ENCODE assay signal across 9 cellular contexts in the genomic region with DNA sequence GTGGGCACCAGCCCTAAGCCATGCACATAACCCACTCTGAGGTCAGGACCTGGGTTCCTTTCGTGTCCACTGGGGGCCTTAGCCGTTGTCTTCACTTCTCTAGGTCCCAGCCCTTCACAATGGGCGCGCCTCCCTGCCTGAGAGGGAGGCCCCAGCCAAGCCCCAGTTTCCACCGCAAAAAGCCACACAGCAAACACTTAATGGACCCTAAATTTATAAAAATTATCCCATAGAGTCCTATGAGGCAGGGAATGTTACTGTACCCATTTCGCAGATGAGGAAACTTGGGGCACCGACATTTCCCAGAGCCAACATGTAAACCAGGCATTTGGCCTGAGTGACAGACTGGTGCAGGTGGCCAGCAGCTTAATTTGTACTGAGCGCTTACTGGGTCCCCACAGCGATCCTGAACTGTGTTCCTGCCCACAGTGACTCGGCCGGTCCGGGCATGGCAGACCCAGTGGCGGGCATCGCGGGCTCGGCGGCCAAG. TPM values are rescaled to one million over a fixed set of nuclear protein-coding genes. Genes with fewer than 3 reads are reported as not detected.
DNase-seq lines count a peak whose midpoint lies in the region; ATAC-seq and TF ChIP-seq lines count a peak whose summit lies in the region.
"Had no signal": no experiment of that assay in that cellular context is flagged by ENCODE, and none has a peak within 500 bp of the region (broad histone marks: within the 10 kb centered on the region; RNA-seq: fewer than 3 reads in every experiment).

No MANE protein-coding gene starts in this region.

- no peak overlapping the region for H3K9ac ChIP-seq in iPS-15b (ENCODE audit: low read depth, low read length)

- H3K36me3 Mint-ChIP-seq in activated T-helper 1 cell treated with anti-CD3 and anti-CD28 coated beads, Interleukin-12 subunit alpha, Interleukin-12 subunit beta, Interleukin-2, Interleukin-4 antibody, amounts not matched to agents 30 ng/mL and 10 ng/mL and 1 ng/mL, durations not matched to agents 14 hours and 24 hours and 36 hours (ENCODE audit: low read depth): no peaks in the 10 kb centered on the region

- H3K36me3 ChIP-seq in HAP-1 (replicated peaks) (no peaks in the 10 kb centered on the region; the same call in none of the 2 replicates), iPS-15b (ENCODE audit: control insufficient read depth, insufficient read depth, low read length) (no peaks in the 10 kb centered on the region), spleen (peaks cover 0 to 10% (median 0%) of the 10 kb centered on the region in 6 donors)

- H3K4me1 ChIP-seq in HAP-1: peaks cover 10% of the 10 kb centered on the region; the same call in 1 of the 2 replicates
- H3K4me1 ChIP-seq in iPS-15b (ENCODE audit: control insufficient read depth, insufficient read depth, low read length): peaks cover 3% of the 10 kb centered on the region
- peaks cover 26 to 89% (median 68%) of the 10 kb centered on the region in 6 donors for H3K4me1 ChIP-seq in spleen

- H3K9me3 ChIP-seq in HAP-1 (no peaks in the 10 kb centered on the region), iPS-15b (ENCODE audit: control insufficient read depth, insufficient read depth, low read length) (no peaks in the 10 kb centered on the region), spleen (no peaks in the 10 kb centered on the region)

- no peak for TF ChIP-seq CTCF in spleen (IDR thresholded peaks at IDR 0.05 in 8 of 11, conservative IDR thresholded peaks at IDR 0.05 in 3 of 11)

- ATAC-seq in HG03469 (IDR thresholded peaks at IDR 0.05; ENCODE audit: unreplicated experiment): no peak

- H3K4me3 ChIP-seq in HAP-1 (peak overlapping the region; percentile 64), iPS-15b (ENCODE audit: low read depth, low read length) (peak overlapping the region; percentile 56), spleen (peak overlapping the region; percentile 60 to 89 (median 72))

- peak overlapping the region; percentile 81 for H3K4me3 Mint-ChIP-seq in activated T-helper 1 cell treated with anti-CD3 and anti-CD28 coated beads, Interleukin-12 subunit alpha, Interleukin-12 subunit beta, Interleukin-2, Interleukin-4 antibody, amounts not matched to agents 30 ng/mL and 10 ng/mL and 1 ng/mL, durations not matched to agents 14 hours and 24 hours and 36 hours

- H3K27ac Mint-ChIP-seq in activated T-helper 1 cell treated with anti-CD3 and anti-CD28 coated beads, Interleukin-12 subunit alpha, Interleukin-12 subunit beta, Interleukin-2, Interleukin-4 antibody, amounts not matched to agents 30 ng/mL and 10 ng/mL and 1 ng/mL, durations not matched to agents 14 hours and 24 hours and 36 hours: peak overlapping the region; percentile 58

- TF ChIP-seq POLR2A in spleen (IDR thresholded peaks at IDR 0.05): no peak

- H3K9me3 Mint-ChIP-seq in activated T-helper 1 cell treated with anti-CD3 and anti-CD28 coated beads, Interleukin-12 subunit alpha, Interleukin-12 subunit beta, Interleukin-2, Interleukin-4 antibody, amounts not matched to agents 30 ng/mL and 10 ng/mL and 1 ng/mL, durations not matched to agents 14 hours and 24 hours and 36 hours: no peaks in the 10 kb centered on the region

- in situ Hi-C loops in HAP-1 (cut with MboI; ENCODE audit: low sequenced_read_pairs): no loop called here

- peak overlapping the region in 7 of 8 donors; percentile 59 to 89 (median 82) for H3K27ac ChIP-seq in spleen

- H3K27me3 ChIP-seq in HAP-1 (ENCODE audit: low read depth): no peaks in the 10 kb centered on the region
- peaks cover 1% of the 10 kb centered on the region for H3K27me3 ChIP-seq in iPS-15b (ENCODE audit: control insufficient read depth, insufficient read depth, low read length)
- H3K27me3 ChIP-seq in spleen (replicated peaks in 1 of 7): peaks cover 0 to 62% (median 23%) of the 10 kb centered on the region in 7 donors

- H3K4me1 Mint-ChIP-seq in activated T-helper 1 cell treated with anti-CD3 and anti-CD28 coated beads, Interleukin-12 subunit alpha, Interleukin-12 subunit beta, Interleukin-2, Interleukin-4 antibody, amounts not matched to agents 30 ng/mL and 10 ng/mL and 1 ng/mL, durations not matched to agents 14 hours and 24 hours and 36 hours (ENCODE audit: low read depth): no peaks in the 10 kb centered on the region

- peaks cover 12% of the 10 kb centered on the region for H3K27me3 Mint-ChIP-seq in activated T-helper 1 cell treated with anti-CD3 and anti-CD28 coated beads, Interleukin-12 subunit alpha, Interleukin-12 subunit beta, Interleukin-2, Interleukin-4 antibody, amounts not matched to agents 30 ng/mL and 10 ng/mL and 1 ng/mL, durations not matched to agents 14 hours and 24 hours and 36 hours (ENCODE audit: insufficient read depth)

- DNase-seq in HAP-1 (ENCODE audit: low spot score in 2 of 2) (no peak), spleen (no peak), C1 segment of cervical spinal cord (lab: John Stamatoyannopoulos, UW) (no peak), NCI-H187 (lab: John Stamatoyannopoulos, UW) (no peak), SKM-1 (lab: John Stamatoyannopoulos, UW; ENCODE audit: unreplicated experiment) (no peak)
- DNase-seq in activated T-helper 1 cell treated with anti-CD3 and anti-CD28 coated beads, Interleukin-12 subunit alpha, Interleukin-12 subunit beta, Interleukin-2, Interleukin-4 antibody, amounts not matched to agents 30 ng/mL and 10 ng/mL and 1 ng/mL, durations not matched to agents 14 hours and 24 hours and 36 hours (ENCODE audit: low spot score): no peak
- DNase-seq: activated CD4-positive, CD25-positive, alpha-beta regulatory T cell had no signal

- WGBS in spleen, 5 donors: 77 to 90% (median 82%) methylated on average over 13 to 17 of the region's 17 CpGs

- intact Hi-C loops in activated T-helper 1 cell treated with anti-CD3 and anti-CD28 coated beads, Interleukin-12 subunit alpha, Interleukin-12 subunit beta, Interleukin-2, Interleukin-4 antibody, amounts not matched to agents 30 ng/mL and 10 ng/mL and 1 ng/mL, durations not matched to agents 14 hours and 24 hours and 36 hours (cut with micrococcal nuclease): loop anchor here (2.0 to 5.0 kb wide), 2 partner anchors 37 to 80 kb away; a partner anchor contains a TSS
- intact Hi-C loops in spleen (cut with DNase I; ENCODE audit: low total_unique reads): no loop called here

RNA-seq across cellular contexts. Expression of a gene that starts 1.3 kb away (rescaled TPM):
- 2.6 and 3.2 TPM in 2 replicates for total RNA-seq in activated T-helper 1 cell treated with anti-CD3 and anti-CD28 coated beads, Interleukin-12 subunit alpha, Interleukin-12 subunit beta, Interleukin-2, Interleukin-4 antibody, amounts not matched to agents 30 ng/mL and 10 ng/mL and 1 ng/mL, durations not matched to agents 14 hours and 24 hours and 36 hours
- 10 to 100 TPM; 13.8 to 41.5 (median 35.4) TPM for total RNA-seq in spleen
- polyA plus RNA-seq in spleen: 10 to 100 TPM in 1 of 3 donors, 1 to 10 TPM in 2; 7.0 to 21.7 (median 8.5) TPM

RNA-seq across cellular contexts. Expression of a gene that starts 7.8 kb away (rescaled TPM):
- total RNA-seq in activated T-helper 1 cell treated with anti-CD3 and anti-CD28 coated beads, Interleukin-12 subunit alpha, Interleukin-12 subunit beta, Interleukin-2, Interleukin-4 antibody, amounts not matched to agents 30 ng/mL and 10 ng/mL and 1 ng/mL, durations not matched to agents 14 hours and 24 hours and 36 hours: 0.15 and 0.65 TPM in 2 replicates
- 1 to 10 TPM in 5 of 7 donors, under 1 TPM in 2; 0.54 to 4.6 (median 2.0) TPM for total RNA-seq in spleen
- 1 to 10 TPM; 1.8 to 6.1 (median 2.9) TPM for polyA plus RNA-seq in spleen

RNA-seq across cellular contexts. Expression of a gene that starts 39.6 kb away (rescaled TPM):
- 454 and 463 TPM in 2 replicates for total RNA-seq in activated T-helper 1 cell treated with anti-CD3 and anti-CD28 coated beads, Interleukin-12 subunit alpha, Interleukin-12 subunit beta, Interleukin-2, Interleukin-4 antibody, amounts not matched to agents 30 ng/mL and 10 ng/mL and 1 ng/mL, durations not matched to agents 14 hours and 24 hours and 36 hours
- total RNA-seq in spleen: 100 to 1,000 TPM; 181 to 282 (median 266) TPM
- polyA plus RNA-seq in spleen: 100 to 1,000 TPM; 127 to 207 (median 204) TPM

RNA-seq across cellular contexts. Expression of a gene that starts 39.9 kb away (rescaled TPM):
- total RNA-seq in activated T-helper 1 cell treated with anti-CD3 and anti-CD28 coated beads, Interleukin-12 subunit alpha, Interleukin-12 subunit beta, Interleukin-2, Interleukin-4 antibody, amounts not matched to agents 30 ng/mL and 10 ng/mL and 1 ng/mL, durations not matched to agents 14 hours and 24 hours and 36 hours: 53.3 and 59.4 TPM in 2 replicates
- 10 to 100 TPM; 17.6 to 45.8 (median 24.7) TPM for total RNA-seq in spleen
- polyA plus RNA-seq in spleen: 10 to 100 TPM; 16.3 to 36.5 (median 23.9) TPM
